Comparison of ENCODE assay signal across 8 cellular contexts in genomic region chr1:168179411-168180147, GRCh38. TPM values are rescaled to one million over a fixed set of nuclear protein-coding genes. Genes with fewer than 3 reads are reported as not detected.
DNase-seq lines count a peak whose midpoint lies in the region; ATAC-seq and TF ChIP-seq lines count a peak whose summit lies in the region.

No MANE protein-coding gene starts in this region.

- POLR2A ChIA-PET in CD8-positive, alpha-beta memory T cell (lab: Charles Lee): interaction anchor here (0.6 kb wide), 1 partner anchor 45 kb away, joined by 4 read pairs; no protein-coding TSS in a partner anchor
- POLR2A ChIA-PET in SK-N-SH (lab: Yijun Ruan, JAX): no interaction called here

- H3K36me3 Mint-ChIP-seq in CD8-positive, alpha-beta memory T cell: peaks cover 0 to 7% (median 3%) of the 10 kb centered on the region in 3 donors

- no peak for TF ChIP-seq RAD21 in SK-N-SH (IDR thresholded peaks at IDR 0.05; ENCODE audit: low read length)

- peak overlapping the region; percentile 83 for H2AFZ ChIP-seq in SK-N-SH (ENCODE audit: low read depth)

- no peaks in the 10 kb centered on the region for H4K20me1 ChIP-seq in SK-N-SH (ENCODE audit: insufficient read depth)

- peak overlapping the region; percentile 64 for H3K4me3 ChIP-seq in CD8-positive, alpha-beta memory T cell (ENCODE audit: low read length)
- H3K4me3 ChIP-seq in H7 (ENCODE audit: insufficient read depth, low read depth, low read length) (peak overlapping the region; percentile 90), SK-N-SH (ENCODE audit: low read depth in 2 of 2, low read length in 1 of 2) (peak overlapping the region; percentile 80 to 97), fibroblast of the aortic adventitia (ENCODE audit: low read depth, low read length) (peak overlapping the region; percentile 99), sigmoid colon (peak overlapping the region; percentile 76 to 84 (median 78))

- no peaks in the 10 kb centered on the region for H3K27me3 ChIP-seq in CD8-positive, alpha-beta memory T cell (ENCODE audit: insufficient read depth, low read length, poor library complexity, severe bottlenecking)
- no peaks in the 10 kb centered on the region for H3K27me3 ChIP-seq in H7 (ENCODE audit: control insufficient read depth, insufficient read depth, low read length)
- no peaks in the 10 kb centered on the region for H3K27me3 ChIP-seq in SK-N-SH (ENCODE audit: insufficient read depth)
- H3K27me3 ChIP-seq in sigmoid colon: no peaks in the 10 kb centered on the region

- H3K4me1 Mint-ChIP-seq in CD8-positive, alpha-beta memory T cell: peaks cover 15 to 23% (median 23%) of the 10 kb centered on the region in 3 donors

- H3K36me3 ChIP-seq in CD8-positive, alpha-beta memory T cell (ENCODE audit: insufficient read depth, low read length): no peaks in the 10 kb centered on the region
- H3K36me3 ChIP-seq in H7 (replicated peaks; ENCODE audit: control insufficient read depth, insufficient read depth, low read length): no peaks in the 10 kb centered on the region
- peaks cover 5 to 11% of the 10 kb centered on the region in 2 experiments for H3K36me3 ChIP-seq in SK-N-SH (replicated peaks in 1 of 2; ENCODE audit: control insufficient read depth in 1 of 2, insufficient read depth in 2 of 2, low read length in 1 of 2)
- peaks cover 0 to under 1% (median 0%) of the 10 kb centered on the region in 4 donors for H3K36me3 ChIP-seq in sigmoid colon

- no peaks in the 10 kb centered on the region for H3K9me3 Mint-ChIP-seq in CD8-positive, alpha-beta memory T cell

- H3F3A ChIP-seq in SK-N-SH (replicated peaks; ENCODE audit: insufficient read depth): peaks cover 20% of the 10 kb centered on the region

- intact Hi-C loops in sigmoid colon (cut with DNase I): loop anchor here (1.0 to 5.0 kb wide), 3 partner anchors 42 to 242 kb away; partner anchors contain the start of genes DCAF6, GPR161 and MPC2

- peak overlapping the region; percentile 97 for H3K27ac ChIP-seq in CD8-positive, alpha-beta memory T cell (ENCODE audit: low read depth, low read length)
- H3K27ac ChIP-seq in SK-N-SH (ENCODE audit: low read depth in 2 of 2, low read length in 1 of 2) (peak overlapping the region; percentile 91 to 93), sigmoid colon (peak overlapping the region; percentile 88 to 95 (median 92))

- peaks cover 53% of the 10 kb centered on the region for H3K79me2 ChIP-seq in SK-N-SH (ENCODE audit: insufficient read depth)

- no peak for ATAC-seq in HG02610 (IDR thresholded peaks at IDR 0.05; ENCODE audit: unreplicated experiment)

- TF ChIP-seq CTCF in SK-N-SH (IDR thresholded peaks at IDR 0.05) (no peak; the same call in 1 of the 2 replicates), fibroblast of the aortic adventitia (IDR thresholded peaks at IDR 0.05; ENCODE audit: insufficient read depth, low read length) (no peak), sigmoid colon (IDR thresholded peaks at IDR 0.05) (no peak)

- H3K9me2 ChIP-seq in SK-N-SH: no peaks in the 10 kb centered on the region

- H3K4me1 ChIP-seq in CD8-positive, alpha-beta memory T cell (ENCODE audit: insufficient read depth, low read length): peaks cover 16% of the 10 kb centered on the region
- peaks cover 0 to 4% of the 10 kb centered on the region in 2 experiments; a peak in 1 of 4 replicates for H3K4me1 ChIP-seq in SK-N-SH (ENCODE audit: control insufficient read depth in 1 of 2, insufficient read depth in 2 of 2, low read depth in 1 of 2, low read length in 1 of 2)
- H3K4me1 ChIP-seq in sigmoid colon: peaks cover 0 to 13% (median 10%) of the 10 kb centered on the region in 4 donors

- CTCF ChIA-PET in CD8-positive, alpha-beta memory T cell (lab: Charles Lee): interaction anchor here (0.6 to 1.8 kb wide), 3 partner anchors 45 to 162 kb away, joined by 3 to 5 read pairs (median 3); no protein-coding TSS in a partner anchor
- CTCF ChIA-PET in SK-N-SH (lab: Yijun Ruan, JAX): interaction anchor here (1.1 to 1.3 kb wide), 2 partner anchors 34 to 53 kb away, joined by 3 to 8 read pairs; no protein-coding TSS in a partner anchor

- H3K4me2 ChIP-seq in SK-N-SH: peak overlapping the region; percentile 92

- WGBS in SK-N-SH (ENCODE audit: low lambda C conversion rate): under 1% methylated on average over 20 of the region's 20 CpGs
- 3 to 6% methylated on average over 20 of the region's 20 CpGs for WGBS in sigmoid colon, 2 donors

- no peak for TF ChIP-seq POLR2A in sigmoid colon (IDR thresholded peaks at IDR 0.05)

- no peak overlapping the region for H3K4me3 Mint-ChIP-seq in CD8-positive, alpha-beta memory T cell

- H3K27me3 Mint-ChIP-seq in CD8-positive, alpha-beta memory T cell: peaks cover 3 to 8% of the 10 kb centered on the region in 2 donors

- peak overlapping the region; percentile 89 for H3K9ac ChIP-seq in SK-N-SH

- peak in 1 of 5 donors; percentile 61 for DNase-seq in CD8-positive, alpha-beta memory T cell
- DNase-seq in H7 (peak; percentile 24), SK-N-SH (peak; percentile 47), fibroblast of the aortic adventitia (ENCODE audit: low read depth) (peak; percentile 47), sigmoid colon (no peak), GM19240 (ENCODE audit: insufficient read length, low spot score) (no peak), retina (no peak)

- H3K9me3 ChIP-seq in CD8-positive, alpha-beta memory T cell (ENCODE audit: low read length): no peaks in the 10 kb centered on the region
- H3K9me3 ChIP-seq in SK-N-SH (no peaks in the 10 kb centered on the region), sigmoid colon (no peaks in the 10 kb centered on the region)

- TF ChIP-seq EP300 in SK-N-SH (IDR thresholded peaks at IDR 0.05; ENCODE audit: borderline replicate concordance in 1 of 2, low read depth in 1 of 2, low read length in 1 of 2): no peak
- TF ChIP-seq EP300 in sigmoid colon (IDR thresholded peaks at IDR 0.05): no peak

- no peak overlapping the region for H3K27ac Mint-ChIP-seq in CD8-positive, alpha-beta memory T cell

TF ChIP-seq in SK-N-SH, 30 proteins besides CTCF, POLR2A, EP300 and RAD21:
- TF ChIP-seq YY1 (IDR thresholded peaks at IDR 0.05; ENCODE audit: low read depth) (peak; percentile 52; the same call in 1 of the 2 replicates), POLR2AphosphoS5 (IDR thresholded peaks at IDR 0.05; ENCODE audit: low read depth, low read length) (no peak), MXI1 (IDR thresholded peaks at IDR 0.05; ENCODE audit: low read depth, low read length) (no peak)

RNA-seq across cellular contexts. Expression of gene TIPRL, which starts 0.8 kb away (rescaled TPM):
- 10 to 100 TPM; 41.5 to 46.9 TPM for total RNA-seq in CD8-positive, alpha-beta memory T cell
- polyA plus RNA-seq in CD8-positive, alpha-beta memory T cell: 38.0 TPM
- 39.1 and 44.5 TPM in 2 replicates for total RNA-seq in H7 (2014; rRNA removed; shearing (Covaris generic))
- polyA plus RNA-seq in SK-N-SH (2012; rRNA removed) (16.4 and 20.5 TPM in 2 replicates), sigmoid colon (10 to 100 TPM; 19.3 to 31.0 (median 24.6) TPM)
- polyA plus RNA-seq in SK-N-SH (2012; cell fraction: cytosol; rRNA removed): 27.0 and 43.4 TPM in 2 replicates
- polyA plus RNA-seq in SK-N-SH (2012; cell fraction: nucleus; rRNA removed): 6.0 and 11.4 TPM in 2 replicates
- total RNA-seq in fibroblast of the aortic adventitia (ENCODE audit: low replicate concordance) (30.7 and 41.7 TPM in 2 replicates), sigmoid colon (10 to 100 TPM; 24.0 to 31.0 (median 30.8) TPM)

RNA-seq across cellular contexts. Expression of gene GPR161, which starts 42.8 kb away (rescaled TPM):
- under 1 TPM; 0.48 to 0.73 TPM for total RNA-seq in CD8-positive, alpha-beta memory T cell
- polyA plus RNA-seq in CD8-positive, alpha-beta memory T cell: 0.10 TPM
- 16.6 and 20.4 TPM in 2 replicates for total RNA-seq in H7 (2014; rRNA removed; shearing (Covaris generic))
- polyA plus RNA-seq in SK-N-SH (2012; rRNA removed) (19.2 and 20.1 TPM in 2 replicates), sigmoid colon (1 to 10 TPM in 1 of 3 donors, under 1 TPM in 2; 0.60 to 2.7 (median 0.92) TPM)
- 9.8 and 15.5 TPM in 2 replicates for polyA plus RNA-seq in SK-N-SH (2012; cell fraction: cytosol; rRNA removed)
- polyA plus RNA-seq in SK-N-SH (2012; cell fraction: nucleus; rRNA removed): 18.7 and 21.3 TPM in 2 replicates
- total RNA-seq in fibroblast of the aortic adventitia (ENCODE audit: low replicate concordance) (7.0 and 12.3 TPM in 2 replicates), sigmoid colon (10 to 100 TPM in 3 of 4 donors, 1 to 10 TPM in 1; 8.9 to 23.0 (median 14.1) TPM)

RNA-seq across cellular contexts. Expression of gene SFT2D2, which starts 46.2 kb away (rescaled TPM):
- 10 to 100 TPM; 44.4 to 45.1 TPM for total RNA-seq in CD8-positive, alpha-beta memory T cell
- polyA plus RNA-seq in CD8-positive, alpha-beta memory T cell: 46.0 TPM
- 10.0 and 14.6 TPM in 2 replicates for total RNA-seq in H7 (2014; rRNA removed; shearing (Covaris generic))
- polyA plus RNA-seq in SK-N-SH (2012; rRNA removed) (9.3 and 13.2 TPM in 2 replicates), sigmoid colon (10 to 100 TPM in 1 of 3 donors, 1 to 10 TPM in 2; 2.5 to 14.8 (median 3.0) TPM)
- polyA plus RNA-seq in SK-N-SH (2012; cell fraction: cytosol; rRNA removed): 11.7 and 12.9 TPM in 2 replicates
- polyA plus RNA-seq in SK-N-SH (2012; cell fraction: nucleus; rRNA removed): 6.9 and 15.3 TPM in 2 replicates
- total RNA-seq in fibroblast of the aortic adventitia (ENCODE audit: low replicate concordance) (46.0 and 72.8 TPM in 2 replicates), sigmoid colon (10 to 100 TPM; 36.7 to 43.2 (median 39.2) TPM)

Comparison
In these comparisons a context has a peak if more than half of its experiments do, and no peak if none do; other contexts are left out.
1. DNase-seq: peak in H7 (single experiment), SK-N-SH (single experiment) and fibroblast of the aortic adventitia (single experiment); none in sigmoid colon (single experiment), GM19240 (single experiment) and retina (single experiment).
2. Peak in every context shown above with its lines, with median percentiles within 50 percentile points of each other: H3K27ac ChIP-seq and H3K4me3 ChIP-seq.